ENCODE assay signal across 12 cellular contexts in genomic region chr5:150180241-150181027, GRCh38. TPM values are rescaled to one million over a fixed set of nuclear protein-coding genes. Genes with fewer than 3 reads are reported as not detected.
A peak's percentile ranks its signal among the peaks of the same experiment; 100 is the strongest.
DNase-seq lines count a peak whose midpoint lies in the region; ATAC-seq and TF ChIP-seq lines count a peak whose summit lies in the region.
"Had no signal": no experiment of that assay in that cellular context is flagged by ENCODE, and none has a peak within 500 bp of the region (broad histone marks: within the 10 kb centered on the region; RNA-seq: fewer than 3 reads in every experiment).

No MANE protein-coding gene starts in this region.

- intact Hi-C loops in ascending aorta (cut with DNase I) (loop anchor here (1.0 to 2.0 kb wide), 2 partner anchors 19 to 50 kb away; no protein-coding TSS in a partner anchor), sciatic nerve (cut with DNase I) (no loop called here)
- intact Hi-C loops in activated naive CD4-positive, alpha-beta T cell treated with anti-CD3 and anti-CD28 coated beads for 36 hours (cut with micrococcal nuclease), result no loop called here

- H3K27me3 ChIP-seq in ascending aorta, result no peaks in the 10 kb centered on the region
- H3K27me3 ChIP-seq in hepatocyte, result no peaks in the 10 kb centered on the region
- H3K27me3 ChIP-seq in foreskin keratinocyte, result peaks cover 24% of the 10 kb centered on the region
- H3K27me3 ChIP-seq: neutrophil had no signal

- H3K36me3 Mint-ChIP-seq in activated naive CD4-positive, alpha-beta T cell treated with anti-CD3 and anti-CD28 coated beads for 36 hours (ENCODE audit: low read depth), result no peaks in the 10 kb centered on the region
- H3K36me3 Mint-ChIP-seq: CD4-positive, CD25-positive, alpha-beta regulatory T cell had no signal

- no peak overlapping the region for H3K27ac Mint-ChIP-seq in activated naive CD4-positive, alpha-beta T cell treated with anti-CD3 and anti-CD28 coated beads for 36 hours
- H3K27ac Mint-ChIP-seq: CD4-positive, CD25-positive, alpha-beta regulatory T cell had no signal

- no peak overlapping the region for H3K4me3 Mint-ChIP-seq in activated naive CD4-positive, alpha-beta T cell treated with anti-CD3 and anti-CD28 coated beads for 36 hours
- H3K4me3 Mint-ChIP-seq: CD4-positive, CD25-positive, alpha-beta regulatory T cell had no signal

- H3K4me3 ChIP-seq in ascending aorta, result peak overlapping the region in 1 of 2 donors; percentile 21
- no peak overlapping the region for H3K4me3 ChIP-seq in hepatocyte

- CTCF ChIA-PET in activated naive CD4-positive, alpha-beta T cell treated with anti-CD3 and anti-CD28 coated beads for 36 hours (lab: Charles Lee), result interaction anchor here (0.6 kb wide), 1 partner anchor 228 kb away, joined by 3 read pairs; no protein-coding TSS in a partner anchor

- peak overlapping the region; percentile 5 for H3K4me2 ChIP-seq in hepatocyte

- H3K36me3 ChIP-seq in ascending aorta (no peaks in the 10 kb centered on the region), hepatocyte (replicated peaks; ENCODE audit: insufficient read depth, low read depth) (no peaks in the 10 kb centered on the region)
- H3K36me3 ChIP-seq: neutrophil had no signal

- TF ChIP-seq CTCF in ascending aorta (IDR thresholded peaks at IDR 0.05), result no peak
- no peak for TF ChIP-seq CTCF in hepatocyte (IDR thresholded peaks at IDR 0.05; ENCODE audit: poor library complexity)
- TF ChIP-seq CTCF in foreskin keratinocyte (conservative IDR thresholded peaks at IDR 0.05), result no peak

- H3K9me3 ChIP-seq in ascending aorta (no peaks in the 10 kb centered on the region), hepatocyte (ENCODE audit: low read depth) (no peaks in the 10 kb centered on the region)
- H3K9me3 ChIP-seq: neutrophil had no signal

- 81% methylated on average over 16 of the region's 18 CpGs for WGBS in hepatocyte (ENCODE audit: low lambda C conversion rate, missing lambda C conversion rate)

- peaks cover 17 to 45% of the 10 kb centered on the region in 2 donors for H3K4me1 ChIP-seq in ascending aorta
- peaks cover 22% of the 10 kb centered on the region for H3K4me1 ChIP-seq in hepatocyte (ENCODE audit: insufficient read depth)
- H3K4me1 ChIP-seq in foreskin keratinocyte, result no peaks in the 10 kb centered on the region

- H3K27ac ChIP-seq in ascending aorta (peak overlapping the region; percentile 95 to 96), hepatocyte (peak overlapping the region; percentile 59), foreskin keratinocyte (no peak overlapping the region)
- H3K27ac ChIP-seq: neutrophil had no signal

- no peaks in the 10 kb centered on the region for H3K27me3 Mint-ChIP-seq in activated naive CD4-positive, alpha-beta T cell treated with anti-CD3 and anti-CD28 coated beads for 36 hours (ENCODE audit: low read depth)

- H3K9me3 Mint-ChIP-seq in activated naive CD4-positive, alpha-beta T cell treated with anti-CD3 and anti-CD28 coated beads for 36 hours, result no peaks in the 10 kb centered on the region
- H3K9me3 Mint-ChIP-seq: CD4-positive, CD25-positive, alpha-beta regulatory T cell had no signal

- H2AFZ ChIP-seq in hepatocyte, result no peak overlapping the region

- H3K9me2 ChIP-seq in hepatocyte (replicated peaks; ENCODE audit: insufficient read depth), result no peaks in the 10 kb centered on the region

- H4K20me1 ChIP-seq in hepatocyte (ENCODE audit: insufficient read depth, poor library complexity, severe bottlenecking), result no peaks in the 10 kb centered on the region

- peak; percentile 88 for ATAC-seq in sciatic nerve
- no peak for ATAC-seq in foreskin keratinocyte

- DNase-seq in CD1c-positive myeloid dendritic cell (ENCODE audit: extremely low spot score), result peak; percentile 35
- DNase-seq in ascending aorta (ENCODE audit: low spot score in 2 of 2), result peak; percentile 44 to 91
- DNase-seq in hepatocyte (ENCODE audit: low spot score), result no peak
- peak; percentile 86 for DNase-seq in sciatic nerve (ENCODE audit: low spot score)
- DNase-seq in foreskin keratinocyte, result no peak
- no peak for DNase-seq in activated T-cell treated with anti-CD3 and anti-CD28 coated beads, Interleukin-2, amount 50 U/mL, for 1 hour
- no peak for DNase-seq in AML-193 (lab: John Stamatoyannopoulos, UW)
- DNase-seq in activated naive CD4-positive, alpha-beta T cell treated with anti-CD3 and anti-CD28 coated beads for 36 hours, result no peak
- DNase-seq: CD4-positive, CD25-positive, alpha-beta regulatory T cell; Karpas-422 had no signal

- peaks cover 13% of the 10 kb centered on the region for H3K79me2 ChIP-seq in hepatocyte

- no peaks in the 10 kb centered on the region for H3K4me1 Mint-ChIP-seq in activated naive CD4-positive, alpha-beta T cell treated with anti-CD3 and anti-CD28 coated beads for 36 hours (ENCODE audit: low read depth)
- H3K4me1 Mint-ChIP-seq: CD4-positive, CD25-positive, alpha-beta regulatory T cell had no signal

RNA-seq across cellular contexts. Expression of gene SLC6A7, which starts 9.4 kb away (rescaled TPM):
- not detected for total RNA-seq in ascending aorta
- total RNA-seq in hepatocyte, result 0.88 and 1.1 TPM in 2 replicates
- 0.39 and 0.99 TPM in 2 replicates for polyA plus RNA-seq in hepatocyte
- not detected for total RNA-seq in sciatic nerve
- total RNA-seq in foreskin keratinocyte, result not detected in 2 replicates
- polyA plus RNA-seq in foreskin keratinocyte, result not detected in 2 replicates
- total RNA-seq in activated naive CD4-positive, alpha-beta T cell treated with anti-CD3 and anti-CD28 coated beads for 36 hours, result not detected
- total RNA-seq: CD4-positive, CD25-positive, alpha-beta regulatory T cell; endothelial cell of umbilical vein had no signal
- polyA plus RNA-seq: CD4-positive, CD25-positive, alpha-beta regulatory T cell; endothelial cell of umbilical vein had no signal

RNA-seq across cellular contexts. Expression of gene CDX1, which starts 13.9 kb away (rescaled TPM):
- total RNA-seq in ascending aorta (not detected), hepatocyte (54.6 and 58.2 TPM in 2 replicates), sciatic nerve (not detected), foreskin keratinocyte (not detected in 2 replicates)
- polyA plus RNA-seq in hepatocyte (43.3 and 46.9 TPM in 2 replicates), foreskin keratinocyte (not detected in 2 replicates)
- total RNA-seq in activated naive CD4-positive, alpha-beta T cell treated with anti-CD3 and anti-CD28 coated beads for 36 hours, result not detected
- total RNA-seq: CD4-positive, CD25-positive, alpha-beta regulatory T cell; endothelial cell of umbilical vein had no signal
- polyA plus RNA-seq: CD4-positive, CD25-positive, alpha-beta regulatory T cell; endothelial cell of umbilical vein had no signal

RNA-seq across cellular contexts. Expression of gene PDGFRB, which starts 24.8 kb away (rescaled TPM):
- total RNA-seq in ascending aorta (341 TPM), hepatocyte (36.8 and 55.1 TPM in 2 replicates), sciatic nerve (215 TPM), foreskin keratinocyte (not detected in 2 replicates)
- polyA plus RNA-seq in hepatocyte (55.2 and 62.9 TPM in 2 replicates), foreskin keratinocyte (not detected in 2 replicates)
- total RNA-seq in activated naive CD4-positive, alpha-beta T cell treated with anti-CD3 and anti-CD28 coated beads for 36 hours, result 1 to 10 TPM in 1 of 2 experiments, under 1 TPM in 1; 0.14 to 1.0 TPM
- total RNA-seq: CD4-positive, CD25-positive, alpha-beta regulatory T cell had no signal

Comparison
In these comparisons a context has a peak if more than half of its experiments do, and no peak if none do; other contexts are left out.
1. DNase-seq: peak in CD1c-positive myeloid dendritic cell (single experiment), ascending aorta (2 of 2) and sciatic nerve (single experiment); none in hepatocyte (single experiment), foreskin keratinocyte (0 of 2), activated T-cell treated with anti-CD3 and anti-CD28 coated beads, Interleukin-2, amount 50 U/mL, for 1 hour (single experiment), AML-193 (0 of 2) and activated naive CD4-positive, alpha-beta T cell treated with anti-CD3 and anti-CD28 coated beads for 36 hours (single experiment).
2. RNA of gene CDX1, which starts 13.9 kb away (total RNA-seq): 54.6 to 58.2 TPM in hepatocyte; not detected in sciatic nerve (single experiment), not detected in ascending aorta (single experiment), not detected in foreskin keratinocyte and not detected in activated naive CD4-positive, alpha-beta T cell treated with anti-CD3 and anti-CD28 coated beads for 36 hours; every median in the first group is over 10 times any median in the second.
3. RNA of gene PDGFRB, which starts 24.8 kb away (total RNA-seq): 341 TPM in ascending aorta (single experiment), 215 TPM in sciatic nerve (single experiment) and 36.8 to 55.1 TPM in hepatocyte; 0.14 to 1.0 TPM in activated naive CD4-positive, alpha-beta T cell treated with anti-CD3 and anti-CD28 coated beads for 36 hours and not detected in foreskin keratinocyte; every median in the first group is over 10 times any median in the second.